In genomic region chr12:131102991-131103609, GRCh38 we compare ENCODE assay signal across 11 cellular contexts.
DNase-seq lines count a peak whose midpoint lies in the region; ATAC-seq and TF ChIP-seq lines count a peak whose summit lies in the region.
"Had no signal": no experiment of that assay in that cellular context is flagged by ENCODE, and none has a peak within 500 bp of the region (broad histone marks: within the 10 kb centered on the region; RNA-seq: fewer than 3 reads in every experiment).

No MANE protein-coding gene starts in this region.

- H3K27me3 ChIP-seq in endodermal cell (ENCODE audit: control insufficient read depth, insufficient read depth, low read length, poor library complexity, severe bottlenecking) = no peaks in the 10 kb centered on the region
- H3K27me3 ChIP-seq in tibial artery = no peaks in the 10 kb centered on the region
- no peaks in the 10 kb centered on the region for H3K27me3 ChIP-seq in SJCRH30

- H3K9ac ChIP-seq in endodermal cell (ENCODE audit: extremely low read depth, low read length, poor library complexity, severe bottlenecking) = no peak overlapping the region

- H3K4me1 Mint-ChIP-seq in endodermal cell = no peaks in the 10 kb centered on the region

- H3K27ac ChIP-seq in endodermal cell (ENCODE audit: low read depth, low read length) (peak overlapping the region; percentile 73), tibial artery (no peak overlapping the region), SJCRH30 (no peak overlapping the region)
- H3K27ac ChIP-seq: skin epidermis had no signal

- H3K36me3 Mint-ChIP-seq in endodermal cell (ENCODE audit: low read depth) = no peaks in the 10 kb centered on the region

- ATAC-seq in HG03432 (IDR thresholded peaks at IDR 0.05; ENCODE audit: unreplicated experiment) = peak; percentile 47

- H3K36me3 ChIP-seq in endodermal cell (ENCODE audit: control insufficient read depth, insufficient read depth, low read length) (no peaks in the 10 kb centered on the region), tibial artery (no peaks in the 10 kb centered on the region), SJCRH30 (no peaks in the 10 kb centered on the region)

- peaks cover 18% of the 10 kb centered on the region for H3K27me3 Mint-ChIP-seq in endodermal cell (ENCODE audit: insufficient read depth)

- H3K4me3 Mint-ChIP-seq in endodermal cell = no peak overlapping the region

- H3K9me3 ChIP-seq in endodermal cell (ENCODE audit: control insufficient read depth, low read length) (no peaks in the 10 kb centered on the region), tibial artery (no peaks in the 10 kb centered on the region), SJCRH30 (replicated peaks) (no peaks in the 10 kb centered on the region)

- H3K4me1 ChIP-seq in endodermal cell (ENCODE audit: control insufficient read depth, insufficient read depth, low read length) (no peaks in the 10 kb centered on the region), tibial artery (peaks cover 0 to 6% (median 0%) of the 10 kb centered on the region in 4 donors), SJCRH30 (no peaks in the 10 kb centered on the region)

- WGBS in endodermal cell (ENCODE audit: insufficient coverage in 1 of 2, insufficient read length in 1 of 2), 2 experiments = 90% methylated on average over 15 to 18 of the region's 18 CpGs

- peak; percentile 13 for DNase-seq in NCI-H82 (lab: John Stamatoyannopoulos, UW)
- no peak for DNase-seq in NCI-H82 treated with DMSO at 0.1 percent for 48 hours (lab: John Stamatoyannopoulos, UW; ENCODE audit: unreplicated experiment)
- DNase-seq in endodermal cell = peak; percentile 43
- peak; percentile 13 to 48 for DNase-seq in tibial artery
- no peak for DNase-seq in SJCRH30
- no peak for DNase-seq in AML-193 (lab: John Stamatoyannopoulos, UW)
- no peak for DNase-seq in activated gamma-delta T cell (lab: John Stamatoyannopoulos, UW)
- DNase-seq: foreskin fibroblast, NCI-H226 had no signal

- TF ChIP-seq CTCF in endodermal cell (conservative IDR thresholded peaks at IDR 0.05) (no peak), tibial artery (IDR thresholded peaks at IDR 0.05) (no peak)

- no peak overlapping the region for H3K27ac Mint-ChIP-seq in endodermal cell

- intact Hi-C loops in tibial artery (cut with DNase I; ENCODE audit: low total_unique reads) = no loop called here

- H3K4me3 ChIP-seq in endodermal cell (ENCODE audit: low read length) (no peak overlapping the region), tibial artery (no peak overlapping the region), SJCRH30 (no peak overlapping the region)
- H3K4me3 ChIP-seq: skin epidermis had no signal

- no peaks in the 10 kb centered on the region for H3K9me3 Mint-ChIP-seq in endodermal cell

Comparison
In these comparisons a context has a peak if more than half of its experiments do, and no peak if none do; other contexts are left out.
1. DNase-seq: peak in NCI-H82 (single experiment), endodermal cell (single experiment) and tibial artery (2 of 2); none in NCI-H82 treated with DMSO at 0.1 percent for 48 hours (single experiment), SJCRH30 (0 of 2), AML-193 (0 of 2) and activated gamma-delta T cell (single experiment).